Comparison of ENCODE assay signal across 18 cellular contexts in genomic region chr13:110005563-110005962, GRCh38.
DNase-seq lines count a peak whose midpoint lies in the region; FAIRE-seq and TF ChIP-seq lines count a peak whose summit lies in the region.
"Had no signal": no experiment of that assay in that cellular context is flagged by ENCODE, and none has a peak within 500 bp of the region (broad histone marks: within the 10 kb centered on the region; RNA-seq: fewer than 3 reads in every experiment).

No MANE protein-coding gene starts in this region.

- H3K9ac ChIP-seq in keratinocyte (ENCODE audit: control insufficient read depth, extremely low read depth, insufficient read depth, low read length): no peak overlapping the region
- no peak overlapping the region for H3K9ac ChIP-seq in endodermal cell (ENCODE audit: extremely low read depth, low read length, poor library complexity, severe bottlenecking)
- H3K9ac ChIP-seq: BLaER1 treated with 17β-estradiol and CSF1 and Interleukin-3, amounts not matched to agents 10 nM and 100 nM; KMS-11 had no signal

- intact Hi-C loops in MCF 10A (cut with micrococcal nuclease): no loop called here
- intact Hi-C loops in esophagus squamous epithelium (cut with DNase I): no loop called here
- intact Hi-C loops in stomach (cut with DNase I; ENCODE audit: low total_unique reads): no loop called here

- H4K20me1 ChIP-seq in keratinocyte (ENCODE audit: control insufficient read depth, extremely low read depth, insufficient read depth, low read length): no peaks in the 10 kb centered on the region
- H4K20me1 ChIP-seq: BLaER1 treated with 17β-estradiol and CSF1 and Interleukin-3, amounts not matched to agents 10 nM and 100 nM had no signal

- dilution Hi-C loops in keratinocyte (cut with MboI; ENCODE audit: extremely low pct_ligation_motif_present, low sequenced_read_pairs): no loop called here

- H3K9me3 Mint-ChIP-seq in MCF 10A (ENCODE audit: unreplicated experiment) (no peaks in the 10 kb centered on the region), endodermal cell (no peaks in the 10 kb centered on the region)
- H3K9me3 Mint-ChIP-seq: GM23338, T-cell had no signal

- POLR2A ChIA-PET in MCF 10A (lab: Yijun Ruan, JAX): interaction anchor here (0.7 to 2.0 kb wide), 2 partner anchors 11 to 1797 kb away, joined by 5 to 6 read pairs; no protein-coding TSS in a partner anchor

- H3K4me1 ChIP-seq in keratinocyte (ENCODE audit: control insufficient read depth, extremely low read depth, insufficient read depth, low read length) (peaks cover 32% of the 10 kb centered on the region), esophagus squamous epithelium (no peaks in the 10 kb centered on the region), stomach (no peaks in the 10 kb centered on the region), endodermal cell (ENCODE audit: control insufficient read depth, insufficient read depth, low read length) (no peaks in the 10 kb centered on the region)
- H3K4me1 ChIP-seq: BLaER1 treated with 17β-estradiol and CSF1 and Interleukin-3, amounts not matched to agents 10 nM and 100 nM had no signal

- H3K36me3 Mint-ChIP-seq in MCF 10A (ENCODE audit: insufficient read depth, unreplicated experiment): no peaks in the 10 kb centered on the region
- H3K36me3 Mint-ChIP-seq in endodermal cell (ENCODE audit: low read depth): no peaks in the 10 kb centered on the region
- H3K36me3 Mint-ChIP-seq: T-cell had no signal

- TF ChIP-seq CTCF in AG10803 (conservative IDR thresholded peaks at IDR 0.05; ENCODE audit: low read length) (no peak), MCF 10A (IDR thresholded peaks at IDR 0.05; ENCODE audit: unreplicated experiment) (no peak), keratinocyte (optimal IDR thresholded peaks at IDR 0.05 in 1 of 3, IDR thresholded peaks at IDR 0.05 in 1 of 3, conservative IDR thresholded peaks at IDR 0.05 in 1 of 3; ENCODE audit: extremely low read depth in 1 of 3, insufficient read depth in 2 of 3, low read length in 3 of 3) (no peak), esophagus squamous epithelium (IDR thresholded peaks at IDR 0.05) (no peak), stomach (IDR thresholded peaks at IDR 0.05) (no peak), endodermal cell (conservative IDR thresholded peaks at IDR 0.05) (no peak)

- peak; percentile 85 for FAIRE-seq in keratinocyte (lab: Jason Lieb, UNC)
- FAIRE-seq: GM18507 had no signal

- peak; percentile 68 for DNase-seq in AG10803 (ENCODE audit: low read depth)
- DNase-seq in HT1080 (ENCODE audit: low read depth): peak; percentile 25
- DNase-seq in MCF 10A (ENCODE audit: unreplicated experiment): no peak
- DNase-seq in keratinocyte (ENCODE audit: low read depth, low spot score): no peak
- DNase-seq in esophagus squamous epithelium (lab: John Stamatoyannopoulos, UW): no peak
- DNase-seq in stomach: no peak
- DNase-seq in endodermal cell: no peak
- no peak for DNase-seq in superior temporal gyrus (ENCODE audit: extremely low spot score)
- DNase-seq: NCI-H187 treated with DMSO at 0.1 percent for 48 hours, NCI-H446 treated with DMSO at 0.1 percent for 48 hours, NCI-H82, RPMI8226, T-cell had no signal

- H3K27me3 Mint-ChIP-seq in MCF 10A (ENCODE audit: insufficient read depth, unreplicated experiment) (no peaks in the 10 kb centered on the region), endodermal cell (ENCODE audit: insufficient read depth) (no peaks in the 10 kb centered on the region)

- TF ChIP-seq POLR2A in esophagus squamous epithelium (IDR thresholded peaks at IDR 0.05) (no peak), stomach (IDR thresholded peaks at IDR 0.05) (no peak)

- CTCF ChIA-PET in MCF 10A (lab: Yijun Ruan, JAX): no interaction called here

- no peak overlapping the region for H2AFZ ChIP-seq in keratinocyte (ENCODE audit: control insufficient read depth, low read length)
- H2AFZ ChIP-seq: GM23338 had no signal

- H3K27me3 ChIP-seq in keratinocyte (ENCODE audit: control insufficient read depth, extremely low read depth, insufficient read depth, low read length): no peaks in the 10 kb centered on the region
- H3K27me3 ChIP-seq in esophagus squamous epithelium: peaks cover 0 to 12% (median 0%) of the 10 kb centered on the region in 4 donors
- peaks cover 0 to 14% (median 0%) of the 10 kb centered on the region in 3 donors for H3K27me3 ChIP-seq in stomach
- no peaks in the 10 kb centered on the region for H3K27me3 ChIP-seq in endodermal cell (ENCODE audit: control insufficient read depth, insufficient read depth, low read length, poor library complexity, severe bottlenecking)
- H3K27me3 ChIP-seq: BLaER1 treated with 17β-estradiol and CSF1 and Interleukin-3, amounts not matched to agents 10 nM and 100 nM had no signal

- H3K27ac ChIP-seq in keratinocyte (ENCODE audit: control insufficient read depth, insufficient read depth, low read length) (no peak overlapping the region), esophagus squamous epithelium (no peak overlapping the region), stomach (no peak overlapping the region), endodermal cell (ENCODE audit: low read depth, low read length) (no peak overlapping the region)
- H3K27ac ChIP-seq: BLaER1 treated with 17β-estradiol and CSF1 and Interleukin-3, amounts not matched to agents 10 nM and 100 nM; HL-60; KMS-11 had no signal

- no TSS peak for BruUV-seq in MCF 10A (replicated peaks; lab: Mats Ljungman, UMichigan)

- no peaks in the 10 kb centered on the region for H3K9me1 ChIP-seq in keratinocyte (ENCODE audit: control insufficient read depth, extremely low read depth, insufficient read depth, low read length)

- 90 to 100% methylated on average over 1 to 2 of the region's 2 CpGs for WGBS in esophagus squamous epithelium, 2 donors
- WGBS in stomach, 5 donors: 38 to 93% (median 83%) methylated on average over 2 of the region's 2 CpGs
- WGBS in endodermal cell (ENCODE audit: insufficient coverage in 1 of 2, insufficient read length in 1 of 2), 2 experiments: 88 to 91% methylated on average over 1 to 2 of the region's 2 CpGs

- no peaks in the 10 kb centered on the region for H3K9me3 ChIP-seq in keratinocyte (ENCODE audit: control insufficient read depth, low read depth, low read length)
- no peaks in the 10 kb centered on the region for H3K9me3 ChIP-seq in esophagus squamous epithelium
- no peaks in the 10 kb centered on the region for H3K9me3 ChIP-seq in stomach
- no peaks in the 10 kb centered on the region for H3K9me3 ChIP-seq in endodermal cell (ENCODE audit: control insufficient read depth, low read length)

- no peak overlapping the region for H3K4me3 ChIP-seq in AG10803 (ENCODE audit: low read length)
- no peak overlapping the region for H3K4me3 ChIP-seq in keratinocyte (ENCODE audit: control insufficient read depth in 2 of 3, extremely low read depth in 1 of 3, insufficient read depth in 2 of 3, low read depth in 1 of 3, low read length in 3 of 3)
- no peak overlapping the region for H3K4me3 ChIP-seq in esophagus squamous epithelium
- no peak overlapping the region for H3K4me3 ChIP-seq in stomach
- no peak overlapping the region for H3K4me3 ChIP-seq in endodermal cell (ENCODE audit: low read length)
- H3K4me3 ChIP-seq: BLaER1 treated with 17β-estradiol and CSF1 and Interleukin-3, amounts not matched to agents 10 nM and 100 nM; GM23338 had no signal

- no peak overlapping the region for H3K4me2 ChIP-seq in keratinocyte (ENCODE audit: control insufficient read depth, extremely low read depth, insufficient read depth, low read depth, low read length)
- H3K4me2 ChIP-seq: BLaER1 treated with 17β-estradiol and CSF1 and Interleukin-3, amounts not matched to agents 10 nM and 100 nM; GM23338; KMS-11 had no signal

- H3K79me2 ChIP-seq in keratinocyte (ENCODE audit: control insufficient read depth, insufficient read depth, low read length): no peaks in the 10 kb centered on the region

- peaks cover 34% of the 10 kb centered on the region for H3K4me1 Mint-ChIP-seq in MCF 10A (ENCODE audit: insufficient read depth, unreplicated experiment)
- no peaks in the 10 kb centered on the region for H3K4me1 Mint-ChIP-seq in endodermal cell
- H3K4me1 Mint-ChIP-seq: GM23338, T-cell had no signal

- H3K4me3 Mint-ChIP-seq in MCF 10A (ENCODE audit: unreplicated experiment): no peak overlapping the region
- H3K4me3 Mint-ChIP-seq in endodermal cell: no peak overlapping the region
- H3K4me3 Mint-ChIP-seq: GM23338, T-cell had no signal

- H3K36me3 ChIP-seq in keratinocyte (ENCODE audit: control insufficient read depth in 2 of 2, extremely low read depth in 1 of 2, insufficient read depth in 2 of 2, low read length in 2 of 2) (no peaks in the 10 kb centered on the region), esophagus squamous epithelium (no peaks in the 10 kb centered on the region), stomach (no peaks in the 10 kb centered on the region), endodermal cell (ENCODE audit: control insufficient read depth, insufficient read depth, low read length) (no peaks in the 10 kb centered on the region)
- H3K36me3 ChIP-seq: BLaER1 treated with 17β-estradiol and CSF1 and Interleukin-3, amounts not matched to agents 10 nM and 100 nM had no signal

- H3K27ac Mint-ChIP-seq in MCF 10A (ENCODE audit: low read depth, unreplicated experiment): peak overlapping the region; percentile 42
- H3K27ac Mint-ChIP-seq in endodermal cell: no peak overlapping the region
- H3K27ac Mint-ChIP-seq: GM23338, T-cell had no signal

- no peak for TF ChIP-seq EP300 in stomach (IDR thresholded peaks at IDR 0.05)

Comparison
In these comparisons a context has a peak if more than half of its experiments do, and no peak if none do; other contexts are left out.
1. DNase-seq: peak in AG10803 (single experiment) and HT1080 (single experiment); none in MCF 10A (single experiment), keratinocyte (single experiment), esophagus squamous epithelium (single experiment), stomach (single experiment), endodermal cell (single experiment) and superior temporal gyrus (single experiment).